Comparison of ENCODE assay signal across 33 cellular contexts in the genomic region with DNA sequence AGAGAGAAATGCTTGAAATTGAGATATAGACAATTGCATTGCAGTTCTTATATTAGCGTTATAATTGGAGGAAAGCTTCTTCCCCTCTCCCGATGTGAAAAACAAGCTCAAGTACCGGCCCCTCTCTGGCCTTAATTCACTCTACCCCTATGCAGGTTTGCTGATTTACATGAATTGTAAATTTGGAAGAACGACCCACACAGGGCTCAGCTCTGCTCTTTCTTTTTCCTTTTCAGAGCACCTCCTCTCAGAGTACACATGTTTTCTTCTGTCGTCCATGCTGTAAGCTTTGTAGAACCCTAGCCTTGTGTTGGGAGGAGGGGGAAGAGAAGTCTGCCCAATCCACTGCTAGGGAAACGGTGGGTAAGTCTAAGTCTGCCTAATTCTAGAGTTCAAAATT.
"Had no signal": no experiment of that assay in that cellular context is flagged by ENCODE, and none has a peak within 500 bp of the region (broad histone marks: within the 10 kb centered on the region; RNA-seq: fewer than 3 reads in every experiment).

No MANE protein-coding gene starts in this region.

- H3K9me3 ChIP-seq: ovary, psoas muscle, spleen, suprapubic skin, thoracic aorta, thyroid gland, tibial nerve, upper lobe of left lung, vagina had no signal

- H3K27me3 ChIP-seq: ovary, spleen, suprapubic skin, thyroid gland, tibial nerve, upper lobe of left lung, vagina had no signal

- H3K4me3 Mint-ChIP-seq: naive thymus-derived CD8-positive, alpha-beta T cell; natural killer cell treated with Interleukin-12 subunit alpha and Interleukin-12 subunit beta and Interleukin-15 and Interleukin-18, amount 100 ng/mL, for 72 hours; nephron progenitor cell; neural crest cell; stimulated activated memory B cell treated with anti-CD40 and anti-IgM and Interleukin-4, amounts not matched to agents 10 μg/mL and 1 μg/mL and 100 μg/mL, for 72 hours; stimulated activated naive CD8-positive, alpha-beta T cell treated with anti-CD3 and anti-CD28 coated beads, Interleukin-15, amount 100 ng/mL, for 72 hours had no signal

- H3K9me3 Mint-ChIP-seq: nephron progenitor cell; neural crest cell; stimulated activated memory B cell treated with anti-CD40 and anti-IgM and Interleukin-4, amounts not matched to agents 10 μg/mL and 1 μg/mL and 100 μg/mL, for 72 hours had no signal

- FAIRE-seq: urothelium cell line had no signal

- H3K27ac ChIP-seq: ovary, parathyroid adenoma, psoas muscle, skin epidermis, spleen, suprapubic skin, thoracic aorta, thyroid gland, tibial nerve, upper lobe of left lung, vagina had no signal

- H3K4me2 ChIP-seq: smooth muscle cell had no signal

- H3K36me3 Mint-ChIP-seq: naive thymus-derived CD8-positive, alpha-beta T cell; natural killer cell treated with Interleukin-12 subunit alpha and Interleukin-12 subunit beta and Interleukin-15 and Interleukin-18, amount 100 ng/mL, for 72 hours; stimulated activated memory B cell treated with anti-CD40 and anti-IgM and Interleukin-4, amounts not matched to agents 10 μg/mL and 1 μg/mL and 100 μg/mL, for 72 hours had no signal

- H3K9ac ChIP-seq: parathyroid adenoma had no signal

- H3K27ac Mint-ChIP-seq: naive thymus-derived CD8-positive, alpha-beta T cell; natural killer cell treated with Interleukin-12 subunit alpha and Interleukin-12 subunit beta and Interleukin-15 and Interleukin-18, amount 100 ng/mL, for 72 hours; nephron progenitor cell; progenitor cell of endocrine pancreas; stimulated activated memory B cell treated with anti-CD40 and anti-IgM and Interleukin-4, amounts not matched to agents 10 μg/mL and 1 μg/mL and 100 μg/mL, for 72 hours; stimulated activated naive CD8-positive, alpha-beta T cell treated with anti-CD3 and anti-CD28 coated beads, Interleukin-15, amount 100 ng/mL, for 72 hours had no signal

- DNase-seq: naive thymus-derived CD8-positive, alpha-beta T cell; nephron progenitor cell; occipital lobe; ovary; posterior cingulate gyrus; psoas muscle; right cardiac atrium; spleen; stimulated activated CD4-positive, alpha-beta T cell treated with anti-CD3 and anti-CD28 coated beads, Interleukin-12 subunit alpha, Interleukin-12 subunit beta, amount 100 ng/mL, for 4 hours; stimulated activated CD4-positive, alpha-beta T cell treated with anti-CD3 and anti-CD28 coated beads, Interleukin-1b, Interleukin-23, amount 100 ng/mL, for 48 hours; stimulated activated CD4-positive, alpha-beta T cell treated with anti-CD3 and anti-CD28 coated beads, Interleukin-4, amount 100 ng/mL, for 1 hour; stimulated activated CD4-positive, alpha-beta T cell treated with anti-CD3 and anti-CD28 coated beads, Interleukin-4, amount 100 ng/mL, for 4 hours; stimulated activated CD8-positive, alpha-beta memory T cell treated with anti-CD3 and anti-CD28 coated beads, Interleukin-4, amount 100 ng/mL, for 48 hours; stimulated activated naive CD4-positive, alpha-beta T cell; stimulated activated naive CD8-positive, alpha-beta T cell treated with anti-CD3 and anti-CD28 coated beads, Interleukin-15, amount 100 ng/mL, for 72 hours; stimulated activated naive CD8-positive, alpha-beta T cell treated with anti-CD3 and anti-CD28 coated beads, Interleukin-15, Interleukin-2, amounts not matched to agents 100 U/mL and 50 U/mL, for 24 hours; substantia nigra; thyroid gland; trophoblast cell; upper lobe of left lung had no signal

- H3K79me2 ChIP-seq: parathyroid adenoma had no signal

- H2AFZ ChIP-seq: parathyroid adenoma had no signal

- ATAC-seq: naive thymus-derived CD8-positive, alpha-beta T cell; natural killer cell treated with Interleukin-12 subunit alpha and Interleukin-12 subunit beta and Interleukin-15 and Interleukin-18, amount 100 ng/mL, for 72 hours; psoas muscle; right cardiac atrium; sciatic nerve; stimulated activated memory B cell treated with anti-CD40 and anti-IgM and Interleukin-4, amounts not matched to agents 10 μg/mL and 1 μg/mL and 100 μg/mL, for 72 hours; stimulated activated naive CD8-positive, alpha-beta T cell treated with anti-CD3 and anti-CD28 coated beads, Interleukin-15, amount 100 ng/mL, for 72 hours; stimulated activated naive CD8-positive, alpha-beta T cell treated with anti-CD3 and anti-CD28 coated beads, Interleukin-15, Interleukin-2, amounts not matched to agents 100 U/mL and 50 U/mL, for 24 hours had no signal

- H3K27me3 Mint-ChIP-seq: naive thymus-derived CD8-positive, alpha-beta T cell; natural killer cell treated with Interleukin-12 subunit alpha and Interleukin-12 subunit beta and Interleukin-15 and Interleukin-18, amount 100 ng/mL, for 72 hours; progenitor cell of endocrine pancreas; stimulated activated memory B cell treated with anti-CD40 and anti-IgM and Interleukin-4, amounts not matched to agents 10 μg/mL and 1 μg/mL and 100 μg/mL, for 72 hours; stimulated activated naive CD8-positive, alpha-beta T cell treated with anti-CD3 and anti-CD28 coated beads, Interleukin-15, amount 100 ng/mL, for 72 hours had no signal

- H3K36me3 ChIP-seq: ovary, spleen, suprapubic skin, thoracic aorta, thyroid gland, tibial nerve, upper lobe of left lung, vagina had no signal

- H3K4me1 ChIP-seq: parathyroid adenoma, psoas muscle, spleen, suprapubic skin, tibial nerve, upper lobe of left lung, vagina had no signal

- H3K4me3 ChIP-seq: ovary, psoas muscle, skin epidermis, smooth muscle cell, spleen, suprapubic skin, thoracic aorta, thyroid gland, tibial nerve, upper lobe of left lung, vagina had no signal

- H3K4me1 Mint-ChIP-seq: naive thymus-derived CD8-positive, alpha-beta T cell; neural crest cell; stimulated activated memory B cell treated with anti-CD40 and anti-IgM and Interleukin-4, amounts not matched to agents 10 μg/mL and 1 μg/mL and 100 μg/mL, for 72 hours; stimulated activated naive CD8-positive, alpha-beta T cell treated with anti-CD3 and anti-CD28 coated beads, Interleukin-15, amount 100 ng/mL, for 72 hours had no signal
